1 cellular context compared by ENCODE assay signal in genomic region chr2:144516417-144516980, GRCh38.
TF ChIP-seq lines count a peak whose summit lies in the region.

No MANE protein-coding gene starts in this region.

TF ChIP-seq in HepG2, 621 proteins besides CTCF, POLR2A, EP300 and RAD21:
- TF ChIP-seq ZNF800 (CRISPR knock-in tag; IDR thresholded peaks at IDR 0.05), result no peak
- no peak for TF ChIP-seq ZNF562 (CRISPR knock-in tag; IDR thresholded peaks at IDR 0.05; ENCODE audit: borderline replicate concordance)
- TF ChIP-seq NR2F1 (CRISPR knock-in tag; IDR thresholded peaks at IDR 0.05), result no peak
- TF ChIP-seq ATF3 (CRISPR knock-in tag; IDR thresholded peaks at IDR 0.05), result no peak
- TF ChIP-seq ZKSCAN8 (CRISPR knock-in tag; IDR thresholded peaks at IDR 0.05; ENCODE audit: borderline replicate concordance), result no peak
- no peak for TF ChIP-seq HDAC1 (CRISPR knock-in tag; IDR thresholded peaks at IDR 0.05)
- no peak for TF ChIP-seq ZNF784 (CRISPR knock-in tag; IDR thresholded peaks at IDR 0.05; ENCODE audit: borderline replicate concordance)
- no peak for TF ChIP-seq PRDM4 (CRISPR knock-in tag; IDR thresholded peaks at IDR 0.05; ENCODE audit: borderline replicate concordance)
